12 cellular contexts compared by ENCODE assay signal in genomic region chr11:62398011-62398994, GRCh38. TPM values are rescaled to one million over a fixed set of nuclear protein-coding genes. Genes with fewer than 3 reads are reported as not detected.
DNase-seq lines count a peak whose midpoint lies in the region; ATAC-seq and TF ChIP-seq lines count a peak whose summit lies in the region.
"Had no signal": no experiment of that assay in that cellular context is flagged by ENCODE, and none has a peak within 500 bp of the region (broad histone marks: within the 10 kb centered on the region; RNA-seq: fewer than 3 reads in every experiment).

No MANE protein-coding gene starts in this region.

- no peak for DNase-seq in CD4-positive, CD25-positive, alpha-beta regulatory T cell
- DNase-seq in NB4 (ENCODE audit: low read depth), result peak; percentile 47
- DNase-seq in fibroblast of mammary gland (ENCODE audit: low read depth), result peak; percentile 66
- DNase-seq in osteoblast (ENCODE audit: insufficient read length, low spot score, missing footprints), result peak; percentile 82
- DNase-seq in DMS114 treated with DMSO at 0.1 percent for 48 hours (lab: John Stamatoyannopoulos, UW; ENCODE audit: unreplicated experiment), result no peak
- no peak for DNase-seq in SW 1271 (lab: John Stamatoyannopoulos, UW)
- no peak for DNase-seq in GM10248 (ENCODE audit: extremely low spot score)
- DNase-seq: NCI-H1105, T1000 had no signal

- ATAC-seq in CD4-positive, CD25-positive, alpha-beta regulatory T cell (ENCODE audit: low read depth in 2 of 2), result no peak
- ATAC-seq in activated CD4-positive, CD25-positive, alpha-beta regulatory T cell treated with anti-CD3 and anti-CD28 coated beads, Interleukin-2, amount 50 U/mL, for 24 hours, result no peak
- ATAC-seq: body of pancreas had no signal

- peak overlapping the region; percentile 32 for H3K4me2 ChIP-seq in osteoblast (ENCODE audit: insufficient read depth, low read length)

- H3K27me3 ChIP-seq in CD4-positive, CD25-positive, alpha-beta regulatory T cell (ENCODE audit: control insufficient read depth, insufficient read depth, low read length), result no peaks in the 10 kb centered on the region
- no peaks in the 10 kb centered on the region for H3K27me3 ChIP-seq in osteoblast (ENCODE audit: insufficient read depth, low read length)
- H3K27me3 ChIP-seq: body of pancreas had no signal

- no peaks in the 10 kb centered on the region for H3K36me3 ChIP-seq in CD4-positive, CD25-positive, alpha-beta regulatory T cell (ENCODE audit: control insufficient read depth, insufficient read depth, low read length)
- H3K36me3 ChIP-seq in osteoblast (ENCODE audit: insufficient read depth, low read length), result no peaks in the 10 kb centered on the region

- no peak overlapping the region for H3K27ac ChIP-seq in CD4-positive, CD25-positive, alpha-beta regulatory T cell (ENCODE audit: insufficient read depth, low read length, poor library complexity, severe bottlenecking)
- H3K27ac ChIP-seq in osteoblast (ENCODE audit: low read depth, low read length), result no peak overlapping the region

- POLR2A ChIA-PET in GM10248 (lab: Yijun Ruan, JAX), result no interaction called here

- no peaks in the 10 kb centered on the region for H3K79me2 ChIP-seq in osteoblast (ENCODE audit: insufficient read depth, low read length)

- peak overlapping the region; percentile 60 to 93 (median 82) for H3K27ac Mint-ChIP-seq in CD4-positive, CD25-positive, alpha-beta regulatory T cell

- no peak overlapping the region for H3K4me3 Mint-ChIP-seq in CD4-positive, CD25-positive, alpha-beta regulatory T cell

- H3K4me1 ChIP-seq in CD4-positive, CD25-positive, alpha-beta regulatory T cell (ENCODE audit: control insufficient read depth, insufficient read depth, low read length, poor library complexity, severe bottlenecking), result peaks cover 31% of the 10 kb centered on the region
- peaks cover 35% of the 10 kb centered on the region for H3K4me1 ChIP-seq in osteoblast (ENCODE audit: insufficient read depth, low read length)

- peaks cover 6% of the 10 kb centered on the region for H3K27me3 Mint-ChIP-seq in CD4-positive, CD25-positive, alpha-beta regulatory T cell

- H4K20me1 ChIP-seq in osteoblast (ENCODE audit: insufficient read depth, low read length), result no peaks in the 10 kb centered on the region

- TF ChIP-seq CTCF in NB4 (IDR thresholded peaks at IDR 0.05; ENCODE audit: low read depth, low read length) (no peak), fibroblast of mammary gland (conservative IDR thresholded peaks at IDR 0.05; ENCODE audit: control insufficient read depth, insufficient read depth, low read depth, low read length) (no peak), osteoblast (IDR thresholded peaks at IDR 0.05; ENCODE audit: extremely low read depth, low read depth, low read length) (no peak), GM10248 (IDR thresholded peaks at IDR 0.05; ENCODE audit: control extremely low read depth, extremely low read depth, low read depth, missing control alignments) (no peak)

- H3K9me3 Mint-ChIP-seq in CD4-positive, CD25-positive, alpha-beta regulatory T cell, result no peaks in the 10 kb centered on the region

- CTCF ChIA-PET in GM10248 (lab: Yijun Ruan, JAX), result interaction anchor here (1.2 to 3.9 kb wide), 3 partner anchors 26 to 163 kb away, joined by 3 to 18 read pairs (median 15); no protein-coding TSS in a partner anchor

- H3K9me3 ChIP-seq in CD4-positive, CD25-positive, alpha-beta regulatory T cell (ENCODE audit: control insufficient read depth in 2 of 2, low read length in 2 of 2), result no peaks in the 10 kb centered on the region
- H3K9me3 ChIP-seq in osteoblast (ENCODE audit: low read depth, low read length), result no peaks in the 10 kb centered on the region
- H3K9me3 ChIP-seq: body of pancreas had no signal

- peaks cover 3% of the 10 kb centered on the region for H3K36me3 Mint-ChIP-seq in CD4-positive, CD25-positive, alpha-beta regulatory T cell

- no peak overlapping the region for H3K4me3 ChIP-seq in CD4-positive, CD25-positive, alpha-beta regulatory T cell (ENCODE audit: low read depth, low read length)
- no peak overlapping the region for H3K4me3 ChIP-seq in NB4 (ENCODE audit: low read depth, low read length)
- no peak overlapping the region for H3K4me3 ChIP-seq in fibroblast of mammary gland (ENCODE audit: control insufficient read depth, low read depth, low read length)
- no peak overlapping the region for H3K4me3 ChIP-seq in osteoblast (ENCODE audit: insufficient read depth, low read length)
- H3K4me3 ChIP-seq: body of pancreas had no signal

- TF ChIP-seq POLR2A in NB4 (IDR thresholded peaks at IDR 0.05; ENCODE audit: extremely low read depth, insufficient read length), result no peak

- H3K4me1 Mint-ChIP-seq in CD4-positive, CD25-positive, alpha-beta regulatory T cell, result peaks cover 5 to 57% (median 28%) of the 10 kb centered on the region in 4 donors

- no peak overlapping the region for H2AFZ ChIP-seq in osteoblast (ENCODE audit: low read length)

RNA-seq across cellular contexts. Expression of gene SCGB1A1, which starts 20.5 kb away (rescaled TPM):
- not detected for total RNA-seq in CD4-positive, CD25-positive, alpha-beta regulatory T cell
- not detected for polyA plus RNA-seq in CD4-positive, CD25-positive, alpha-beta regulatory T cell
- not detected in 2 replicates for total RNA-seq in osteoblast
- total RNA-seq: body of pancreas, H4 had no signal

Comparison
In these comparisons a context has a peak if more than half of its experiments do, and no peak if none do; other contexts are left out.
1. DNase-seq: peak in NB4 (single experiment), fibroblast of mammary gland (single experiment) and osteoblast (single experiment); none in CD4-positive, CD25-positive, alpha-beta regulatory T cell (0 of 3), DMS114 treated with DMSO at 0.1 percent for 48 hours (single experiment), SW 1271 (0 of 2) and GM10248 (single experiment).